1 cellular context compared by ENCODE assay signal in genomic region chr2:207828361-207829057, GRCh38.
A peak's percentile ranks its signal among the peaks of the same experiment; 100 is the strongest.
TF ChIP-seq lines count a peak whose summit lies in the region.

No MANE protein-coding gene starts in this region.

TF ChIP-seq in HepG2, 621 proteins besides CTCF, POLR2A, EP300 and RAD21 (continued from another document and continues in another):
- TF ChIP-seq PAXIP1 (CRISPR knock-in tag; conservative IDR thresholded peaks at IDR 0.05) (peak; percentile 94), KDM3A (CRISPR knock-in tag; IDR thresholded peaks at IDR 0.05; ENCODE audit: low read depth) (peak; percentile 67; the same call in 1 of the 2 replicates), CEBPZ (IDR thresholded peaks at IDR 0.05; ENCODE audit: low read length) (0 out of 2 replicates have a peak, but pooled peaks have one; percentile 12), ZBTB1 (CRISPR knock-in tag; IDR thresholded peaks at IDR 0.05; ENCODE audit: borderline replicate concordance) (no peak), ZNF331 (CRISPR knock-in tag; IDR thresholded peaks at IDR 0.05) (peak; percentile 91), ZNF296 (CRISPR knock-in tag; conservative IDR thresholded peaks at IDR 0.05) (no peak), FOXK2 (IDR thresholded peaks at IDR 0.05) (no peak), KLF9 (CRISPR knock-in tag; IDR thresholded peaks at IDR 0.05; ENCODE audit: low read depth) (0 out of 2 replicates have a peak, but pooled peaks have one; percentile 43), ZNF337 (CRISPR knock-in tag; IDR thresholded peaks at IDR 0.05; ENCODE audit: borderline replicate concordance, low read depth) (no peak), RFXANK (CRISPR knock-in tag; IDR thresholded peaks at IDR 0.05) (0 out of 2 replicates have a peak, but pooled peaks have one; percentile 26), ZNF280D (CRISPR knock-in tag; IDR thresholded peaks at IDR 0.05) (peak; percentile 8; the same call in 1 of the 2 replicates), SPEN (CRISPR knock-in tag; IDR thresholded peaks at IDR 0.05; ENCODE audit: low read depth) (peak; percentile 40; the same call in 1 of the 2 replicates), TRIM22 (IDR thresholded peaks at IDR 0.05) (no peak), SYNCRIP (IDR thresholded peaks at IDR 0.05; ENCODE audit: insufficient read depth, low read depth, low read length) (no peak), ZFYVE20 (CRISPR knock-in tag; IDR thresholded peaks at IDR 0.05; ENCODE audit: borderline replicate concordance, low read depth) (no peak), THAP11 (CRISPR knock-in tag; IDR thresholded peaks at IDR 0.05) (peak; percentile 35; the same call in 1 of the 2 replicates), ZNF841 (CRISPR knock-in tag; IDR thresholded peaks at IDR 0.05; ENCODE audit: borderline replicate concordance) (no peak), SNAPC4 (CRISPR knock-in tag; IDR thresholded peaks at IDR 0.05) (peak; percentile 43; the same call in 1 of the 2 replicates), ELF3 (CRISPR knock-in tag; IDR thresholded peaks at IDR 0.05) (peak; percentile 92), ZNF503 (CRISPR knock-in tag; IDR thresholded peaks at IDR 0.05) (peak; percentile 94; the same call in 1 of the 2 replicates), HNF1B (CRISPR knock-in tag; IDR thresholded peaks at IDR 0.05) (peak; percentile 99), CENPX (CRISPR knock-in tag; IDR thresholded peaks at IDR 0.05) (no peak), KDM5B (CRISPR knock-in tag; IDR thresholded peaks at IDR 0.05; ENCODE audit: borderline replicate concordance) (0 out of 2 replicates have a peak, but pooled peaks have one; percentile 50), NR1H2 (CRISPR knock-in tag; IDR thresholded peaks at IDR 0.05; ENCODE audit: borderline replicate concordance, low read depth) (no peak), ZNF616 (CRISPR knock-in tag; IDR thresholded peaks at IDR 0.05; ENCODE audit: low read depth) (peak; percentile 83; the same call in 1 of the 2 replicates), HMG20A (CRISPR knock-in tag; IDR thresholded peaks at IDR 0.05; ENCODE audit: borderline replicate concordance) (peak; percentile 84; the same call in 1 of the 2 replicates), FOXA1 (IDR thresholded peaks at IDR 0.05) (no peak), FOXA1 (CRISPR knock-in tag; IDR thresholded peaks at IDR 0.05) (peak; percentile 79), NCOA5 (CRISPR knock-in tag; IDR thresholded peaks at IDR 0.05) (no peak), ZNF746 (CRISPR knock-in tag; IDR thresholded peaks at IDR 0.05) (peak; percentile 44; the same call in 1 of the 2 replicates), SATB2 (CRISPR knock-in tag; IDR thresholded peaks at IDR 0.05) (no peak), ZNF441 (CRISPR knock-in tag; IDR thresholded peaks at IDR 0.05; ENCODE audit: borderline replicate concordance) (no peak), CBX5 (CRISPR knock-in tag; IDR thresholded peaks at IDR 0.05; ENCODE audit: borderline replicate concordance) (peak; percentile 70; the same call in 1 of the 2 replicates), MBD4 (IDR thresholded peaks at IDR 0.05; ENCODE audit: borderline replicate concordance, low read length) (peak; percentile 86; the same call in 1 of the 2 replicates), ZNF704 (CRISPR knock-in tag; IDR thresholded peaks at IDR 0.05; ENCODE audit: borderline replicate concordance) (peak; percentile 86; the same call in 1 of the 2 replicates), TAF15 (IDR thresholded peaks at IDR 0.05; ENCODE audit: low read depth, low read length, poor library complexity, severe bottlenecking) (no peak)
